In genomic region chr4:136319789-136320470, GRCh38 we compare ENCODE assay signal across 18 cellular contexts.
DNase-seq lines count a peak whose midpoint lies in the region; ATAC-seq, FAIRE-seq and TF ChIP-seq lines count a peak whose summit lies in the region.
"Had no signal": no experiment of that assay in that cellular context is flagged by ENCODE, and none has a peak within 500 bp of the region (broad histone marks: within the 10 kb centered on the region; RNA-seq: fewer than 3 reads in every experiment).

No MANE protein-coding gene starts in this region.

- FAIRE-seq in HTR-8/SVneo (lab: Jason Lieb, UNC) (no peak), kidney (lab: Jason Lieb, UNC) (no peak)
- FAIRE-seq: small intestine had no signal

- in situ Hi-C loops in ACHN (cut with HindIII; ENCODE audit: low pct_ligation_motif_present, low pct_unique_long_range_greater_than_20kb, low sequenced_read_pairs) (no loop called here), astrocyte of the cerebellum (cut with HindIII; ENCODE audit: low sequenced_read_pairs) (no loop called here)

- H3K27ac ChIP-seq in right atrium auricular region (no peak overlapping the region), kidney (ENCODE audit: low read depth in 2 of 2, low read length in 2 of 2) (no peak overlapping the region)
- H3K27ac ChIP-seq: uterus had no signal

- no peak overlapping the region for H3K4me3 ChIP-seq in astrocyte of the cerebellum (ENCODE audit: low read depth, low read length)
- no peak overlapping the region for H3K4me3 ChIP-seq in right atrium auricular region
- H3K4me3 ChIP-seq in kidney (ENCODE audit: low read length in 2 of 2) = no peak overlapping the region
- H3K4me3 ChIP-seq: uterus had no signal

- H3K4me1 ChIP-seq in right atrium auricular region (no peaks in the 10 kb centered on the region), kidney (ENCODE audit: control insufficient read depth in 1 of 2, insufficient read depth in 1 of 2, low read depth in 1 of 2, low read length in 2 of 2) (no peaks in the 10 kb centered on the region)
- H3K4me1 ChIP-seq: uterus had no signal

- intact Hi-C loops in kidney (cut with DNase I) = no loop called here

- H3K9ac ChIP-seq in kidney (ENCODE audit: low read length in 2 of 2) = no peak overlapping the region

- TF ChIP-seq CTCF in astrocyte of the cerebellum (IDR thresholded peaks at IDR 0.05; ENCODE audit: low read depth, low read length, missing control alignments) = no peak
- no peak for TF ChIP-seq CTCF in right atrium auricular region (IDR thresholded peaks at IDR 0.05)
- no peak for TF ChIP-seq CTCF in kidney (IDR thresholded peaks at IDR 0.05; ENCODE audit: borderline replicate concordance, extremely low read depth, insufficient read depth)

- DNase-seq in ACHN = peak; percentile 83
- peak; percentile 22 for DNase-seq in HTR-8/SVneo (ENCODE audit: insufficient read length, low spot score)
- DNase-seq in astrocyte of the cerebellum (ENCODE audit: low read depth) = peak; percentile 39
- peak; percentile 92 for DNase-seq in kidney glomerular epithelial cell (lab: John Stamatoyannopoulos, UW)
- no peak for DNase-seq in OCI-M2 (lab: John Stamatoyannopoulos, UW; ENCODE audit: unreplicated experiment)
- DNase-seq in right atrium auricular region (ENCODE audit: low spot score) = no peak
- no peak for DNase-seq in kidney
- DNase-seq: activated CD4-positive, alpha-beta T cell treated with anti-CD3 and anti-CD28 coated beads, Interleukin-2, amount 10 ng/mL, durations not matched to agents 7 days and 5 days; activated T-cell treated with anti-CD3 and anti-CD28 coated beads, Interleukin-2, amount 50 U/mL, for 1 hour; H9; Karpas-422; NCI-H187; NCI-H526 treated with DMSO at 0.1 percent for 48 hours; nucleus accumbens; small intestine; T-helper 9 cell; uterus had no signal

- H3K27me3 ChIP-seq in right atrium auricular region = no peaks in the 10 kb centered on the region
- H3K27me3 ChIP-seq: uterus had no signal

- ATAC-seq in HG03159 (IDR thresholded peaks at IDR 0.05; ENCODE audit: unreplicated experiment) = no peak

- H3K36me3 ChIP-seq in right atrium auricular region (no peaks in the 10 kb centered on the region), kidney (ENCODE audit: control insufficient read depth in 1 of 2, insufficient read depth in 2 of 2, low read length in 2 of 2) (no peaks in the 10 kb centered on the region)
- H3K36me3 ChIP-seq: uterus had no signal

- no peaks in the 10 kb centered on the region for H3K9me3 ChIP-seq in right atrium auricular region
- H3K9me3 ChIP-seq in kidney (ENCODE audit: control insufficient read depth in 1 of 2, low read length in 2 of 2) = no peaks in the 10 kb centered on the region
- H3K9me3 ChIP-seq: uterus had no signal

Comparison
In these comparisons a context has a peak if more than half of its experiments do, and no peak if none do; other contexts are left out.
1. DNase-seq: peak in ACHN (single experiment), HTR-8/SVneo (single experiment), astrocyte of the cerebellum (single experiment) and kidney glomerular epithelial cell (single experiment); none in OCI-M2 (single experiment), right atrium auricular region (single experiment) and kidney (single experiment).